In the genomic region with DNA sequence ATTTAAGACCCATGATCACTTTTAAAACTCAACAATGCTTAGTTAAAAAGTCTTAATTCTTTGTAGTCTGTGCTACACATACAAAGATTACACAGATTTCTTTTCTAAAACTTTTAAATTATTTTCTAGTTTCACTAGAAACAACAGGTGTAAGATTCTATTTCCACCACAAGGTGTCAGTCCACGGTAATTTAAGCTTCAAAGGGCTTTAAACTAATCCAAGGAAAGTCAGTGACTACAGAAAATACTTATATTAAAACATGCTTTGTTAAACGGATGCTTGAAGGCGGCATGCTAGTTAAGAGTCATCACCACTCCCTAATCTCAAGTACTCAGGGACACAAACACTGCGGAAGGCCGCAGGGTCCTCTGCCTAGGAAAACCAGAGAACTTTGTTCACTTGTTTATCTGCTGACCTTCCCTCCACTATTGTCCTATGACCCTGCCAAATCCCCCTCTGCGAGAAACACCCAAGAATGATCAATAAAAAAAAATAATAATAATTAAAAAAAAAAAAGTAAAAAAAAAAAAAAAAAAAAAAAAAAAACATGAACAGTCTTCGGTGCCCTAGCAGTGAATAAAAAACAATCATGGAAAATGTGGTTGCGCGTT, we compare ENCODE assay signal across 10 cellular contexts. TPM values are rescaled to one million over a fixed set of nuclear protein-coding genes. Genes with fewer than 3 reads are reported as not detected.
DNase-seq lines count a peak whose midpoint lies in the region; ATAC-seq, FAIRE-seq and TF ChIP-seq lines count a peak whose summit lies in the region.
"Not testable (repeated sequence)": the region's sequence is repeated elsewhere in the genome, so short reads cannot be mapped to it uniquely, and the experiment has no call there.
"Had no signal": no experiment of that assay in that cellular context is flagged by ENCODE, and none has a peak within 500 bp of the region (broad histone marks: within the 10 kb centered on the region; RNA-seq: fewer than 3 reads in every experiment).

No MANE protein-coding gene starts in this region.

- TF ChIP-seq EP300 in K562 (IDR thresholded peaks at IDR 0.05; ENCODE audit: low read length), result not testable (repeated sequence)

- not testable (repeated sequence) for H3K4me2 ChIP-seq in PC-9; K562 (ENCODE audit: insufficient read depth, low read length)

- not testable (repeated sequence) for H3K9ac ChIP-seq in K562 (ENCODE audit: insufficient read depth in 1 of 2, low read depth in 2 of 2, low read length in 2 of 2)

- POLR2A ChIA-PET in PC-9 (lab: Charles Lee; ENCODE audit: unreplicated experiment), result not testable (repeated sequence)
- POLR2A ChIA-PET in K562 (lab: Yijun Ruan, JAX), result interaction anchor here (0.7 kb wide), 1 partner anchor 275 kb away, joined by 3 read pairs; no protein-coding TSS in a partner anchor

- not testable (repeated sequence) for H3K4me1 ChIP-seq in PC-9 (replicated peaks; ENCODE audit: insufficient read depth); K562 (replicated peaks in 1 of 2; ENCODE audit: control insufficient read depth in 2 of 2, insufficient read depth in 2 of 2, low read length in 2 of 2); uterus

- not testable (repeated sequence) for H3K36me3 ChIP-seq in PC-9 (ENCODE audit: low read depth); K562 (ENCODE audit: control insufficient read depth, insufficient read depth, low read length); uterus

- peak overlapping the region; percentile 76 to 87 (median 84) for H3K4me3 Mint-ChIP-seq in nephron

- not testable (repeated sequence) for H3F3A ChIP-seq in PC-9 (ENCODE audit: insufficient read depth, low read depth)

- H3K27me3 Mint-ChIP-seq in nephron (ENCODE audit: low read depth), result peaks cover 15% of the 10 kb centered on the region

- H3K9me1 ChIP-seq in K562 (ENCODE audit: control insufficient read depth, insufficient read depth, low read length), result not testable (repeated sequence)

- not testable (repeated sequence) for H3K27ac ChIP-seq in PC-9; K562 (ENCODE audit: extremely low read depth, low read depth, low read length); uterus

- TF ChIP-seq CTCF in PC-9 (conservative IDR thresholded peaks at IDR 0.05), result peak; percentile 80
- TF ChIP-seq CTCF in K562 (IDR thresholded peaks at IDR 0.05 in 2 of 3, conservative IDR thresholded peaks at IDR 0.05 in 1 of 3; ENCODE audit: insufficient read depth in 2 of 3, low read depth in 1 of 3, low read length in 3 of 3), result peak in 2 of 3 experiments; percentile 49 to 69; a peak in 4 of 6 replicates
- peak; percentile 56 to 73 (median 63) for TF ChIP-seq CTCF in nephron (IDR thresholded peaks at IDR 0.05; ENCODE audit: unreplicated experiment in 3 of 3)
- peak; percentile 49 to 69 (median 52) for TF ChIP-seq CTCF in uterus (IDR thresholded peaks at IDR 0.05)

- TF ChIP-seq POLR2A in K562 (conservative IDR thresholded peaks at IDR 0.05); uterus (IDR thresholded peaks at IDR 0.05): not testable (repeated sequence)

- WGBS in K562 (ENCODE audit: insufficient coverage, low coverage, missing lambda C conversion rate), result 33% methylated on average over 8 of the region's 9 CpGs

- CTCF ChIA-PET in PC-9 (lab: Charles Lee), result interaction anchor here (0.6 kb wide), 2 partner anchors 85 to 1412 kb away, joined by 3 read pairs; no protein-coding TSS in a partner anchor
- CTCF ChIA-PET in K562 (lab: Yijun Ruan, JAX; ENCODE audit: low intra/inter-chr PET ratio), result interaction anchor here (0.7 to 4.3 kb wide), 4 partner anchors 109 to 275 kb away, joined by 3 to 25 read pairs (median 8); no protein-coding TSS in a partner anchor

- 0 out of 3 replicates have a peak, but pooled peaks have one; percentile 7 for ATAC-seq in K562

- TF ChIP-seq RAD21 in K562 (CRISPR knock-in tag; conservative IDR thresholded peaks at IDR 0.05 in 1 of 2, IDR thresholded peaks at IDR 0.05 in 1 of 2), result peak; percentile 85 to 88

- not testable (repeated sequence) for H2AFZ ChIP-seq in PC-9; K562 (ENCODE audit: low read depth, low read length)

- FAIRE-seq in K562 (lab: Jason Lieb, UNC), result not testable (repeated sequence)

- not testable (repeated sequence) for H4K20me1 ChIP-seq in PC-9 (ENCODE audit: insufficient read depth); K562 (replicated peaks; ENCODE audit: control insufficient read depth, insufficient read depth, low read length)

- H3K79me2 ChIP-seq in PC-9 (ENCODE audit: low read depth); K562 (ENCODE audit: control insufficient read depth, insufficient read depth, low read length): not testable (repeated sequence)

- DNase-seq in DMS153 treated with DMSO at 0.1 percent for 48 hours (lab: John Stamatoyannopoulos, UW; ENCODE audit: unreplicated experiment) (peak; percentile 44), HCEC 1CT (peak; percentile 84), NCI-H146 (lab: John Stamatoyannopoulos, UW) (peak; percentile 21), PC-9 (peak; percentile 30 to 73), K562 (ENCODE audit: extremely low read depth in 1 of 4, low spot score in 3 of 4) (peak in 3 of 4 experiments; percentile 14 to 56 (median 24)), globus pallidus (ENCODE audit: low spot score) (peak; percentile 11)
- not testable (repeated sequence) for DNase-seq in uterus

- not testable (repeated sequence) for H3K27me3 ChIP-seq in PC-9 (ENCODE audit: insufficient read depth, low read depth); K562 (ENCODE audit: control insufficient read depth in 2 of 2, insufficient read depth in 2 of 2, low read length in 2 of 2); uterus

- not testable (repeated sequence) for H3K9me2 ChIP-seq in PC-9 (ENCODE audit: insufficient read depth)

- BruUV-seq in PC-9 (replicated peaks; lab: Mats Ljungman, UMichigan); K562 (replicated peaks; lab: Mats Ljungman, UMichigan): not testable (repeated sequence)

- H3K9me3 ChIP-seq in PC-9 (ENCODE audit: insufficient read depth, low read depth); K562 (replicated peaks; ENCODE audit: control insufficient read depth, insufficient read depth, low read depth, low read length); uterus: not testable (repeated sequence)

- H3K4me1 Mint-ChIP-seq in nephron, result not testable (repeated sequence)

- intact Hi-C loops in PC-9 (cut with micrococcal nuclease; ENCODE audit: unreplicated experiment) (loop anchor here (5.0 to 10.0 kb wide), 2 partner anchors 472 to 880 kb away; no protein-coding TSS in a partner anchor), K562 (cut with micrococcal nuclease) (loop anchor here (10.0 kb wide), 1 partner anchor 1908 kb away; no protein-coding TSS in a partner anchor), uterus (cut with DNase I; ENCODE audit: low total_unique reads) (loop anchor here (10.0 kb wide), 1 partner anchor 112 kb away; no protein-coding TSS in a partner anchor)

- in situ Hi-C loops in K562 (cut with MboI), result not testable (repeated sequence)

- H3K36me3 Mint-ChIP-seq in nephron (ENCODE audit: low read depth), result not testable (repeated sequence)

- not testable (repeated sequence) for H3K9me3 Mint-ChIP-seq in nephron

- not testable (repeated sequence) for H3K4me3 ChIP-seq in PC-9, K562, uterus

- peak overlapping the region; percentile 72 to 93 (median 74) for H3K27ac Mint-ChIP-seq in nephron

RNA-seq across cellular contexts. Expression of a gene that starts 1.5 kb away (rescaled TPM):
- total RNA-seq in PC-9 (2021) (6.3 and 6.5 TPM in 2 replicates), K562 (2014; rRNA removed) (4.1 and 5.1 TPM in 2 replicates), K562 (2014; rRNA removed; fragmentation: Illumina TruSeq; extraction: Trizol) (4.0 and 4.6 TPM in 2 replicates), K562 (2015; rRNA removed; fragmentation: Illumina TruSeq; extraction: Trizol) (3.9 and 5.0 TPM in 2 replicates), K562 (2021) (2.7 and 3.5 TPM in 2 replicates), uterus (1 to 10 TPM in 3 of 4 donors, under 1 TPM in 1; 0.77 to 9.4 (median 6.2) TPM)
- total RNA-seq in K562 (2011; cell fraction: chromatin; rRNA removed; ENCODE audit: low replicate concordance), result 1.5 and 2.4 TPM in 2 replicates
- 1.2 and 3.0 TPM in 2 replicates for total RNA-seq in K562 (2011; cell fraction: nucleolus; rRNA removed)
- 2.7 and 3.3 TPM in 2 replicates for total RNA-seq in K562 (2011; cell fraction: nucleoplasm; rRNA removed)
- polyA plus RNA-seq in K562 (2011; rRNA removed) (0.42 and 2.9 TPM in 2 replicates), K562 (2014; fragmentation: Illumina TruSeq; extraction: Trizol) (5.3 and 5.9 TPM in 2 replicates), K562 (2014; fragmentation: Nextera tagmentation; extraction: Ambion mirVana) (1 to 10 TPM; 5.3 to 5.4 TPM), K562 (2014; rRNA removed) (4.6 and 6.8 TPM in 2 replicates)
- 0.27 and 0.45 TPM in 2 replicates for polyA plus RNA-seq in K562 (2011; cell fraction: cytosol; rRNA removed)
- 0.28 and 0.90 TPM in 2 replicates for polyA plus RNA-seq in K562 (2011; cell fraction: nucleus; rRNA removed)
- polyA plus RNA-seq in K562 (2012), result 3.0 and 4.8 TPM in 2 replicates
- 0.60 and 1.1 TPM in 2 replicates for polyA minus RNA-seq in K562 (2011; rRNA and poly(A)+ RNA removed)
- 1.3 TPM in 1 of 2 replicates, not detected in the other for polyA minus RNA-seq in K562 (2011; cell fraction: cytosol; rRNA and poly(A)+ RNA removed)
- polyA minus RNA-seq in K562 (2011; cell fraction: nucleus; rRNA and poly(A)+ RNA removed), result 0.13 TPM in 1 of 2 replicates, not detected in the other
- total RNA-seq: activated naive CD8-positive, alpha-beta T cell treated with anti-CD3 and anti-CD28 coated beads, Interleukin-2, amount 10 ng/mL, durations not matched to agents 7 days and 5 days had no signal

RNA-seq across cellular contexts. Expression of a gene that starts 58.8 kb away (rescaled TPM):
- 10.1 and 10.4 TPM in 2 replicates for total RNA-seq in PC-9 (2021)
- total RNA-seq in K562 (2011; cell fraction: chromatin; rRNA removed; ENCODE audit: low replicate concordance), result not detected in 2 replicates
- not detected in 2 replicates for total RNA-seq in K562 (2011; cell fraction: nucleolus; rRNA removed)
- not detected in 2 replicates for total RNA-seq in K562 (2011; cell fraction: nucleoplasm; rRNA removed)
- not detected in 2 replicates for total RNA-seq in K562 (2014; rRNA removed)
- not detected in 2 replicates for total RNA-seq in K562 (2014; rRNA removed; fragmentation: Illumina TruSeq; extraction: Trizol)
- total RNA-seq in K562 (2015; rRNA removed; fragmentation: Illumina TruSeq; extraction: Trizol), result not detected in 2 replicates
- 0.02 and 0.04 TPM in 2 replicates for total RNA-seq in K562 (2021)
- polyA plus RNA-seq in K562 (2011; rRNA removed), result not detected in 2 replicates
- not detected in 2 replicates for polyA plus RNA-seq in K562 (2011; cell fraction: cytosol; rRNA removed)
- not detected in 2 replicates for polyA plus RNA-seq in K562 (2011; cell fraction: nucleus; rRNA removed)
- 0.03 and 0.10 TPM in 2 replicates for polyA plus RNA-seq in K562 (2012)
- polyA plus RNA-seq in K562 (2014; fragmentation: Illumina TruSeq; extraction: Trizol), result not detected in 2 replicates
- under 1 TPM in 1 of 2 experiments, not detected in 1; 0.03 TPM for polyA plus RNA-seq in K562 (2014; fragmentation: Nextera tagmentation; extraction: Ambion mirVana)
- polyA plus RNA-seq in K562 (2014; rRNA removed), result not detected in 2 replicates
- polyA minus RNA-seq in K562 (2011; rRNA and poly(A)+ RNA removed), result not detected in 2 replicates
- not detected in 2 replicates for polyA minus RNA-seq in K562 (2011; cell fraction: cytosol; rRNA and poly(A)+ RNA removed)
- polyA minus RNA-seq in K562 (2011; cell fraction: nucleus; rRNA and poly(A)+ RNA removed), result under 0.01 TPM in 1 of 2 replicates, not detected in the other
- 10 to 100 TPM; 18.0 to 48.2 (median 31.2) TPM for total RNA-seq in uterus
- total RNA-seq: activated CD4-positive, alpha-beta T cell treated with anti-CD3 and anti-CD28 coated beads for 36 hours; activated naive CD8-positive, alpha-beta T cell treated with anti-CD3 and anti-CD28 coated beads, Interleukin-2, amount 10 ng/mL, durations not matched to agents 7 days and 5 days had no signal

Comparison
In these comparisons a context has a peak if more than half of its experiments do, and no peak if none do; other contexts are left out.
1. RNA of a gene that starts 58.8 kb away (total RNA-seq): 18.0 to 48.2 TPM in uterus and 10.1 to 10.4 TPM in PC-9; 0.02 to 0.04 TPM in K562; every median in the first group is over 10 times any median in the second.
2. Peak in every context shown above with its lines, with median percentiles within 50 percentile points of each other: CTCF ChIP-seq.